32 cellular contexts compared by ENCODE assay signal in genomic region chr16:12308060-12308459, GRCh38.
"Had no signal": no experiment of that assay in that cellular context is flagged by ENCODE, and none has a peak within 500 bp of the region (broad histone marks: within the 10 kb centered on the region; RNA-seq: fewer than 3 reads in every experiment).

No MANE protein-coding gene starts in this region.

- H3K27me3 Mint-ChIP-seq: activated B cell treated with CpG ODN at 0.5 μM for 24 hours; activated CD8-positive, alpha-beta T cell treated with anti-CD3 and anti-CD28 coated beads for 36 hours; activated naive CD4-positive, alpha-beta T cell treated with anti-CD3 and anti-CD28 coated beads, Interleukin-2, amount 50 U/mL, for 24 hours; activated naive CD8-positive, alpha-beta T cell treated with anti-CD3 and anti-CD28 coated beads for 36 hours; activated naive CD8-positive, alpha-beta T cell treated with anti-CD3 and anti-CD28 coated beads, Interleukin-2, amount 50 U/mL, for 24 hours; effector memory CD8-positive, alpha-beta T cell had no signal

- H3K4me1 ChIP-seq: adrenal gland, body of pancreas, foreskin keratinocyte, gastrocnemius medialis had no signal

- H3K4me3 ChIP-seq: adrenal gland, body of pancreas, esophagus muscularis mucosa, gastrocnemius medialis, heart left ventricle had no signal

- H3K36me3 ChIP-seq: adrenal gland, esophagus muscularis mucosa, gastrocnemius medialis, heart left ventricle, WERI-Rb-1 had no signal

- DNase-seq: activated B cell treated with CpG ODN at 0.5 μM for 24 hours; activated CD4-positive, alpha-beta T cell treated with anti-CD3 and anti-CD28 coated beads for 48 hours; activated CD4-positive, alpha-beta T cell treated with anti-CD3 and anti-CD28 coated beads, Interleukin-2, amount 50 U/mL, for 1 hour; activated CD4-positive, alpha-beta T cell treated with anti-CD3 and anti-CD28 coated beads, Interleukin-2, amount 50 U/mL, for 48 hours; activated CD8-positive, alpha-beta memory T cell treated with anti-CD3 and anti-CD28 coated beads for 24 hours; activated CD8-positive, alpha-beta T cell treated with anti-CD3 and anti-CD28 coated beads for 36 hours; activated effector memory CD4-positive, alpha-beta T cell treated with anti-CD3 and anti-CD28 coated beads, Interleukin-2, amount 50 U/mL, for 16 hours; activated naive CD4-positive, alpha-beta T cell treated with anti-CD3 and anti-CD28 coated beads for 36 hours; activated naive CD8-positive, alpha-beta T cell treated with anti-CD3 and anti-CD28 coated beads for 36 hours; activated naive CD8-positive, alpha-beta T cell treated with anti-CD3 and anti-CD28 coated beads, Interleukin-2, amount 50 U/mL, for 24 hours; activated T-cell treated with anti-CD3 and anti-CD28 coated beads, Interleukin-2, amount 50 U/mL, for 4 hours; adrenal gland; amygdala; aorta; body of pancreas; caudate nucleus; cortex of kidney; dermis blood vessel endothelial cell; effector CD4-positive, alpha-beta T cell; effector memory CD8-positive, alpha-beta T cell; erythroblast; foreskin keratinocyte; gastrocnemius medialis; glutamatergic neuron; heart left ventricle; T1000; WERI-Rb-1 had no signal

- H3K4me1 Mint-ChIP-seq: activated naive CD8-positive, alpha-beta T cell treated with anti-CD3 and anti-CD28 coated beads for 36 hours; activated naive CD8-positive, alpha-beta T cell treated with anti-CD3 and anti-CD28 coated beads, Interleukin-2, amount 50 U/mL, for 24 hours had no signal

- H3K36me3 Mint-ChIP-seq: activated naive CD8-positive, alpha-beta T cell treated with anti-CD3 and anti-CD28 coated beads for 36 hours had no signal

- H3K9me3 ChIP-seq: adrenal gland, body of pancreas, esophagus muscularis mucosa, gastrocnemius medialis, heart left ventricle had no signal

- ATAC-seq: activated CD4-positive, CD25-positive, alpha-beta regulatory T cell treated with anti-CD3 and anti-CD28 coated beads, Interleukin-2, amount 50 U/mL, for 24 hours; activated CD8-positive, alpha-beta T cell treated with anti-CD3 and anti-CD28 coated beads for 36 hours; activated naive CD8-positive, alpha-beta T cell treated with anti-CD3 and anti-CD28 coated beads, Interleukin-2, amount 50 U/mL, for 24 hours; activated T-cell treated with anti-CD3 and anti-CD28 coated beads, Interleukin-2, amount 50 U/mL, for 4 hours; body of pancreas; effector memory CD8-positive, alpha-beta T cell; foreskin keratinocyte; gastrocnemius medialis; heart left ventricle had no signal

- H3K27me3 ChIP-seq: adrenal gland, body of pancreas, esophagus muscularis mucosa, foreskin keratinocyte, gastrocnemius medialis, heart left ventricle had no signal

- H3K27ac ChIP-seq: adrenal gland, body of pancreas, esophagus muscularis mucosa, foreskin keratinocyte, gastrocnemius medialis, heart left ventricle, WERI-Rb-1 had no signal

- H3K4me3 Mint-ChIP-seq: activated B cell treated with CpG ODN at 0.5 μM for 24 hours; activated CD8-positive, alpha-beta T cell treated with anti-CD3 and anti-CD28 coated beads for 36 hours; activated naive CD4-positive, alpha-beta T cell treated with anti-CD3 and anti-CD28 coated beads for 36 hours; activated naive CD8-positive, alpha-beta T cell treated with anti-CD3 and anti-CD28 coated beads for 36 hours; activated naive CD8-positive, alpha-beta T cell treated with anti-CD3 and anti-CD28 coated beads, Interleukin-2, amount 50 U/mL, for 24 hours; activated T-cell treated with anti-CD3 and anti-CD28 coated beads, Interleukin-2, amount 50 U/mL, for 4 hours; effector memory CD8-positive, alpha-beta T cell; T-helper 2 cell treated with Interferon-gamma antibody and Interleukin-4, amounts not matched to agents 5 μg/mL and 100 μg/mL, for 36 hours had no signal

- H3K27ac Mint-ChIP-seq: activated CD8-positive, alpha-beta T cell treated with anti-CD3 and anti-CD28 coated beads for 36 hours; activated naive CD4-positive, alpha-beta T cell treated with anti-CD3 and anti-CD28 coated beads for 36 hours; activated naive CD4-positive, alpha-beta T cell treated with anti-CD3 and anti-CD28 coated beads, Interleukin-2, amount 50 U/mL, for 24 hours; activated naive CD8-positive, alpha-beta T cell treated with anti-CD3 and anti-CD28 coated beads for 36 hours; activated naive CD8-positive, alpha-beta T cell treated with anti-CD3 and anti-CD28 coated beads, Interleukin-2, amount 50 U/mL, for 24 hours; activated T-helper 2 cell treated with anti-CD3 and anti-CD28 coated beads, Interferon-gamma antibody, Interleukin-2, Interleukin-4, amounts not matched to agents 10 μg/mL and 5 μg/mL and 100 μg/mL, durations not matched to agents 14 hours and 24 hours and 36 hours; effector memory CD8-positive, alpha-beta T cell; T-helper 2 cell treated with Interferon-gamma antibody and Interleukin-4, amounts not matched to agents 5 μg/mL and 100 μg/mL, for 36 hours had no signal

- H3K9me3 Mint-ChIP-seq: activated B cell treated with CpG ODN at 0.5 μM for 24 hours; activated CD8-positive, alpha-beta T cell treated with anti-CD3 and anti-CD28 coated beads for 36 hours; activated naive CD4-positive, alpha-beta T cell treated with anti-CD3 and anti-CD28 coated beads for 36 hours; activated naive CD4-positive, alpha-beta T cell treated with anti-CD3 and anti-CD28 coated beads, Interleukin-2, amount 50 U/mL, for 24 hours; activated naive CD8-positive, alpha-beta T cell treated with anti-CD3 and anti-CD28 coated beads for 36 hours; activated naive CD8-positive, alpha-beta T cell treated with anti-CD3 and anti-CD28 coated beads, Interleukin-2, amount 50 U/mL, for 24 hours; activated T-cell treated with anti-CD3 and anti-CD28 coated beads, Interleukin-2, amount 50 U/mL, for 4 hours; activated T-helper 2 cell treated with anti-CD3 and anti-CD28 coated beads, Interferon-gamma antibody, Interleukin-2, Interleukin-4, amounts not matched to agents 10 μg/mL and 5 μg/mL and 100 μg/mL, durations not matched to agents 14 hours and 24 hours and 36 hours; effector memory CD8-positive, alpha-beta T cell; T-helper 2 cell treated with Interferon-gamma antibody and Interleukin-4, amounts not matched to agents 5 μg/mL and 100 μg/mL, for 36 hours had no signal
